In genomic region chr1:14786104-14786675, GRCh38 we compare ENCODE assay signal across 26 cellular contexts.
"Had no signal": no experiment of that assay in that cellular context is flagged by ENCODE, and none has a peak within 500 bp of the region (broad histone marks: within the 10 kb centered on the region; RNA-seq: fewer than 3 reads in every experiment).

No MANE protein-coding gene starts in this region.

- H3K27me3 ChIP-seq: gastroesophageal sphincter, neural progenitor cell, ovary, right lobe of liver, testis, tibial nerve, upper lobe of right lung, vagina had no signal

- H3K27ac ChIP-seq: esophagus squamous epithelium, gastroesophageal sphincter, neural progenitor cell, ovary, prostate gland, right lobe of liver, testis, tibial nerve, upper lobe of right lung, vagina had no signal

- FAIRE-seq: colon, keratinocyte had no signal

- DNase-seq: dermis blood vessel endothelial cell; esophagus squamous epithelium; foreskin fibroblast; glutamatergic neuron; immature natural killer cell; mammary epithelial cell; natural killer cell; nucleus accumbens; ovary; retina; right lobe of liver; stimulated activated CD4-positive, alpha-beta T cell treated with anti-CD3 and anti-CD28 coated beads, Interleukin-15, amount 100 ng/mL, for 24 hours; stimulated activated CD4-positive, alpha-beta T cell treated with anti-CD3 and anti-CD28 coated beads, Interleukin-1b, Interleukin-23, amount 100 ng/mL, for 48 hours; stimulated activated CD4-positive, alpha-beta T cell treated with anti-CD3 and anti-CD28 coated beads, Interleukin-4, amount 100 ng/mL, for 24 hours; stimulated activated naive B cell treated with anti-CD40 and anti-IgM and Interleukin-4, amounts not matched to agents 10 μg/mL and 1 μg/mL and 100 μg/mL, for 72 hours; stimulated activated naive CD8-positive, alpha-beta T cell treated with anti-CD3 and anti-CD28 coated beads, Interleukin-15, amount 100 ng/mL, for 72 hours; testis; upper lobe of right lung had no signal

- H3K4me1 ChIP-seq: gastroesophageal sphincter, prostate gland, right lobe of liver, tibial nerve, upper lobe of right lung, vagina had no signal

- H3K9me3 ChIP-seq: esophagus squamous epithelium, gastroesophageal sphincter, ovary, prostate gland, right lobe of liver, testis, tibial nerve, upper lobe of right lung, vagina had no signal

- ATAC-seq: gastroesophageal sphincter; left lobe of liver; natural killer cell; right lobe of liver; stimulated activated naive B cell treated with anti-CD40 and anti-IgM and Interleukin-4, amounts not matched to agents 10 μg/mL and 1 μg/mL and 100 μg/mL, for 72 hours; stimulated activated naive CD8-positive, alpha-beta T cell treated with anti-CD3 and anti-CD28 coated beads, Interleukin-15, amount 100 ng/mL, for 72 hours; upper lobe of right lung had no signal

- H3K4me3 ChIP-seq: esophagus squamous epithelium, gastroesophageal sphincter, neural progenitor cell, ovary, prostate gland, right lobe of liver, testis, tibial nerve, upper lobe of right lung, vagina had no signal

- H3K36me3 ChIP-seq: esophagus squamous epithelium, gastroesophageal sphincter, neural progenitor cell, ovary, prostate gland, right lobe of liver, tibial nerve, upper lobe of right lung, vagina had no signal
